Comparison of ENCODE assay signal across 19 cellular contexts in genomic region chr6:133705071-133705470, GRCh38.
DNase-seq lines count a peak whose midpoint lies in the region; ATAC-seq and TF ChIP-seq lines count a peak whose summit lies in the region.
"Had no signal": no experiment of that assay in that cellular context is flagged by ENCODE, and none has a peak within 500 bp of the region (broad histone marks: within the 10 kb centered on the region; RNA-seq: fewer than 3 reads in every experiment).

No MANE protein-coding gene starts in this region.

- intact Hi-C loops in left cardiac atrium (cut with DNase I): no loop called here

- no peaks in the 10 kb centered on the region for H3K36me3 ChIP-seq in smooth muscle cell (ENCODE audit: low read depth)

- ATAC-seq in left cardiac atrium (peak; percentile 65 to 66), HG02885 (IDR thresholded peaks at IDR 0.05; ENCODE audit: poor library complexity, unreplicated experiment) (no peak), GM21825 (IDR thresholded peaks at IDR 0.05; ENCODE audit: unreplicated experiment) (no peak), HG03520 (IDR thresholded peaks at IDR 0.05; ENCODE audit: unreplicated experiment) (no peak)
- ATAC-seq: stimulated activated effector memory CD8-positive, alpha-beta T cell treated with anti-CD3 and anti-CD28 coated beads, Interleukin-12 subunit alpha, Interleukin-12 subunit beta, amount 100 ng/mL, for 72 hours; T-helper 17 cell had no signal

- no peak overlapping the region for H3K9ac ChIP-seq in smooth muscle cell (ENCODE audit: low read depth)

- H3K27ac ChIP-seq in smooth muscle cell (ENCODE audit: low read depth): no peak overlapping the region
- H3K27ac ChIP-seq: RWPE1 had no signal

- H3K4me3 ChIP-seq in astrocyte of the spinal cord (ENCODE audit: low read depth, low read length): no peak overlapping the region
- H3K4me3 ChIP-seq in smooth muscle cell: no peak overlapping the region

- DNase-seq in GM04504 (ENCODE audit: low read depth): peak; percentile 73
- peak; percentile 75 for DNase-seq in astrocyte of the spinal cord (ENCODE audit: low read depth, low spot score)
- no peak for DNase-seq in left cardiac atrium
- no peak for DNase-seq in smooth muscle cell (lab: John Stamatoyannopoulos, UW; ENCODE audit: unreplicated experiment)
- DNase-seq: activated naive CD8-positive, alpha-beta T cell treated with anti-CD3 and anti-CD28 coated beads for 36 hours; activated T-cell treated with anti-CD3 and anti-CD28 coated beads for 4 hours; cortex of kidney; GF-D8; Karpas-422; NCI-H2107; NCI-H82; retina; stimulated activated CD4-positive, alpha-beta T cell treated with anti-CD3 and anti-CD28 coated beads, Interleukin-4, amount 100 ng/mL, for 4 hours; T-helper 17 cell had no signal

- in situ Hi-C loops in astrocyte of the spinal cord (cut with HindIII; ENCODE audit: low sequenced_read_pairs): no loop called here

- H2AFZ ChIP-seq in smooth muscle cell (ENCODE audit: low read depth): no peak overlapping the region

- H3K4me1 ChIP-seq in smooth muscle cell (ENCODE audit: low read depth): no peaks in the 10 kb centered on the region

- TF ChIP-seq CTCF in astrocyte of the spinal cord (IDR thresholded peaks at IDR 0.05; ENCODE audit: low read depth, low read length) (no peak), smooth muscle cell (IDR thresholded peaks at IDR 0.05; ENCODE audit: borderline replicate concordance, insufficient read depth, poor library complexity, severe bottlenecking) (no peak)

- H3K4me2 ChIP-seq in smooth muscle cell: peak overlapping the region; percentile 34

- H3K9me3 ChIP-seq in smooth muscle cell (replicated peaks; ENCODE audit: low read depth): no peaks in the 10 kb centered on the region

- 27% methylated on average over 1 of the region's 1 CpG for WGBS in smooth muscle cell (ENCODE audit: low lambda C conversion rate)

- H3K27me3 ChIP-seq in smooth muscle cell (ENCODE audit: low read depth): no peaks in the 10 kb centered on the region

- no peaks in the 10 kb centered on the region for H4K20me1 ChIP-seq in smooth muscle cell (ENCODE audit: low read depth)

- H3K79me2 ChIP-seq in smooth muscle cell (ENCODE audit: low read depth): no peaks in the 10 kb centered on the region

- peaks cover 2% of the 10 kb centered on the region for H3F3A ChIP-seq in smooth muscle cell (ENCODE audit: low read depth)

Comparison
In these comparisons a context has a peak if more than half of its experiments do, and no peak if none do; other contexts are left out.
1. DNase-seq: peak in GM04504 (single experiment) and astrocyte of the spinal cord (single experiment); none in left cardiac atrium (single experiment) and smooth muscle cell (single experiment).
2. ATAC-seq: peak in left cardiac atrium (2 of 2); none in HG02885 (single experiment), GM21825 (single experiment) and HG03520 (single experiment).